ENCODE assay signal across 1 cellular context in genomic region chr6:28218312-28219248, GRCh38.
A peak's percentile ranks its signal among the peaks of the same experiment; 100 is the strongest.
TF ChIP-seq lines count a peak whose summit lies in the region.

No MANE protein-coding gene starts in this region.

TF ChIP-seq in WTC11, 78 proteins besides CTCF, POLR2A, EP300 and RAD21 (continued from another document):
- peak; percentile 31; the same call in 1 of the 2 replicates for TF ChIP-seq ZNF281 (CRISPR knock-in tag; IDR thresholded peaks at IDR 0.05)
- TF ChIP-seq NR3C1 (CRISPR knock-in tag; conservative IDR thresholded peaks at IDR 0.05; ENCODE audit: low read depth) = no peak
- no peak for TF ChIP-seq ATF1 (CRISPR knock-in tag; IDR thresholded peaks at IDR 0.05)
- peak; percentile 84; the same call in 1 of the 2 replicates for TF ChIP-seq MAX (CRISPR knock-in tag; IDR thresholded peaks at IDR 0.05)
- TF ChIP-seq PREB (CRISPR knock-in tag; IDR thresholded peaks at IDR 0.05; ENCODE audit: borderline replicate concordance) = no peak
- TF ChIP-seq IRF2 (CRISPR knock-in tag; IDR thresholded peaks at IDR 0.05; ENCODE audit: borderline replicate concordance, low read depth) = no peak
- TF ChIP-seq CREM (CRISPR knock-in tag; IDR thresholded peaks at IDR 0.05) = no peak
- no peak for TF ChIP-seq MYBL2 (CRISPR knock-in tag; IDR thresholded peaks at IDR 0.05)
- TF ChIP-seq USF1 (CRISPR knock-in tag; IDR thresholded peaks at IDR 0.05) = no peak
